Comparison of ENCODE assay signal across 8 cellular contexts in the genomic region with DNA sequence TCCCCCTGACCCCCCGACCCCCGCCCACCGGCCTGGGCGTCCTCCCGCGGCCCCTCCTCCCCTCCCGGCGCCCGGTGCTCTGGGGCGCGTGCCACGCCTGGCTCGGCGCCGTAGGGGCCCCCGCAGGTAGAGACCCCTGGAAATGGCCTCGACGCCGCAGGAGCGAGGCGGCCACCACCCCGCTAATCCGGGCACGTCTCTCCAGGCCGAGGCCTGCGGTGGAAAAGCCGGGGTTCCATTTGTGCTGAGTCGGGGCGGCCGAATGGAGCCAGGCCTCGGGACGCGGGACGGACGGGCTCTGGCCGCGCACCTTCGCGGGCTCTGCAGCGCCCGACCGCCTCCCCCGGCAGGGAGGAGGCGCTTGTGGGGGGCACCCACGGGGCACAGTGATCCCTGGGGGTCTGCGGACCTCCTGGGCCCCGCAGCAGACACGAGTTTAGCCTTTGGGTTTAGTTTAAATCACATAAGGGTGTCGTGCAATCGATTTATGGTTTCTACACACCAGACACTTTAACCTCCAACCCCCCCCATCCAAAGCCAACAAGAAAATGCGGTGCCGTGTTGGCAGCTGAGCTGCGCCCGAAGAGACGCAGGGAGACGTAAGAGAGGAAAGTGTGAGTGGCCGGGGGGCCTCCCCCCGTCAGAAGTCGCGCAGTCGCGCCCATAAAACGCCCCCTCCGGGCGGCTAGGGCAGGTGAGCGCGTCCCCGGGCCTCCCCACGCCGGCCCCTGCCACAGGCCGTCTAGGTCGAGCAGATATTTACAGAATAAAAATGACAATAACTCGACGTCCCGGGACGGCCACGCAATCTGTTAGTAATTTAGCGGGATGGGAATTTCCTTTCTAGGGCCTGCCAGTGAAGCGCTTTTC. TPM values are rescaled to one million over a fixed set of nuclear protein-coding genes. Genes with fewer than 3 reads are reported as not detected.
A peak's percentile ranks its signal among the peaks of the same experiment; 100 is the strongest.
DNase-seq lines count a peak whose midpoint lies in the region; ATAC-seq and TF ChIP-seq lines count a peak whose summit lies in the region.

No MANE protein-coding gene starts in this region.

- 16% methylated on average over 22 of the region's 79 CpGs for WGBS in mammary epithelial cell (ENCODE audit: low coverage, missing lambda C conversion rate)
- 2% methylated on average over 79 of the region's 79 CpGs for WGBS in liver

- H3K27me3 ChIP-seq in mammary epithelial cell (ENCODE audit: insufficient read depth, low read length) = peaks cover 13% of the 10 kb centered on the region
- H3K27me3 ChIP-seq in liver (ENCODE audit: control insufficient read depth in 4 of 4, insufficient read depth in 4 of 4, low read length in 3 of 4) = peaks cover 0 to 18% (median 8%) of the 10 kb centered on the region in 4 donors

- H4K20me1 ChIP-seq in mammary epithelial cell (ENCODE audit: insufficient read depth, low read length) = no peaks in the 10 kb centered on the region

- no TSS peak for BruUV-seq in mammary epithelial cell (replicated peaks; lab: Mats Ljungman, UMichigan)

- TF ChIP-seq CTCF in mammary epithelial cell (conservative IDR thresholded peaks at IDR 0.05 in 1 of 2, IDR thresholded peaks at IDR 0.05 in 1 of 2; ENCODE audit: extremely low read depth in 1 of 2, insufficient read depth in 1 of 2, low read depth in 1 of 2, low read length in 2 of 2) (no peak), liver (IDR thresholded peaks at IDR 0.05; ENCODE audit: low read depth, low read length, missing input control) (no peak)

- no peak for ATAC-seq in GM19467 (IDR thresholded peaks at IDR 0.05; ENCODE audit: unreplicated experiment)

- CTCF ChIA-PET in mammary epithelial cell (lab: Charles Lee; ENCODE audit: low non-redundant PET) = no interaction called here

- H3K4me1 Mint-ChIP-seq in T-helper 1 cell treated with Interleukin-12 subunit alpha and Interleukin-12 subunit beta and Interleukin-4 antibody, amounts not matched to agents 30 μg/mL and 1 μg/mL, for 36 hours (ENCODE audit: low read depth) = peaks cover 12% of the 10 kb centered on the region

- H3K79me2 ChIP-seq in mammary epithelial cell (ENCODE audit: insufficient read depth, low read length) = no peaks in the 10 kb centered on the region

- H2AFZ ChIP-seq in mammary epithelial cell (ENCODE audit: low read depth, low read length) = peak overlapping the region; percentile 44

- no peak overlapping the region for H3K9ac ChIP-seq in mammary epithelial cell (ENCODE audit: insufficient read depth, low read length)
- no peak overlapping the region for H3K9ac ChIP-seq in liver (ENCODE audit: low read depth in 1 of 2, low read length in 2 of 2)

- intact Hi-C loops in mammary epithelial cell (cut with micrococcal nuclease) = no loop called here

- no peak overlapping the region for H3K27ac ChIP-seq in mammary epithelial cell (ENCODE audit: insufficient read depth, low read depth, low read length)
- H3K27ac ChIP-seq in liver (ENCODE audit: low read depth in 1 of 2, low read length in 2 of 2) = peak overlapping the region; percentile 53 to 54

- no peaks in the 10 kb centered on the region for H3K36me3 ChIP-seq in mammary epithelial cell (ENCODE audit: insufficient read depth, low read length)
- no peaks in the 10 kb centered on the region for H3K36me3 ChIP-seq in liver (ENCODE audit: control insufficient read depth in 4 of 4, insufficient read depth in 3 of 4, low read depth in 1 of 4, low read length in 3 of 4)

- H3K9me3 Mint-ChIP-seq in T-helper 1 cell treated with Interleukin-12 subunit alpha and Interleukin-12 subunit beta and Interleukin-4 antibody, amounts not matched to agents 30 μg/mL and 1 μg/mL, for 36 hours = no peaks in the 10 kb centered on the region

- dilution Hi-C loops in mammary epithelial cell (cut with HindIII; ENCODE audit: low sequenced_read_pairs) = no loop called here

- H3K4me3 Mint-ChIP-seq in T-helper 1 cell treated with Interleukin-12 subunit alpha and Interleukin-12 subunit beta and Interleukin-4 antibody, amounts not matched to agents 30 μg/mL and 1 μg/mL, for 36 hours = peak overlapping the region; percentile 81

- in situ Hi-C loops in mammary epithelial cell (cut with MboI; ENCODE audit: low sequenced_read_pairs in 2 of 2) = no loop called here

- H3K36me3 Mint-ChIP-seq in T-helper 1 cell treated with Interleukin-12 subunit alpha and Interleukin-12 subunit beta and Interleukin-4 antibody, amounts not matched to agents 30 μg/mL and 1 μg/mL, for 36 hours (ENCODE audit: low read depth) = no peaks in the 10 kb centered on the region

- peak overlapping the region; percentile 59 for H3K27ac Mint-ChIP-seq in T-helper 1 cell treated with Interleukin-12 subunit alpha and Interleukin-12 subunit beta and Interleukin-4 antibody, amounts not matched to agents 30 μg/mL and 1 μg/mL, for 36 hours

- DNase-seq in NCI-H1436 (lab: John Stamatoyannopoulos, UW) = peak; percentile 31
- DNase-seq in NCI-H1436 treated with DMSO at 0.1 percent for 48 hours (lab: John Stamatoyannopoulos, UW) = no peak
- no peak for DNase-seq in mammary epithelial cell
- peak; percentile 56 to 69 (median 57) for DNase-seq in stimulated activated CD4-positive, alpha-beta T cell treated with anti-CD3 and anti-CD28 coated beads, TNF-alpha, amount 100 ng/mL, for 4 hours (ENCODE audit: low read depth in 3 of 3)
- DNase-seq in NCI-H524 treated with DMSO at 0.1 percent for 48 hours (lab: John Stamatoyannopoulos, UW) = no peak

- H3K4me2 ChIP-seq in mammary epithelial cell (ENCODE audit: insufficient read depth, low read depth, low read length) = peak overlapping the region; percentile 63

- no peak for TF ChIP-seq RAD21 in liver (IDR thresholded peaks at IDR 0.05)

- peaks cover 36% of the 10 kb centered on the region for H3K27me3 Mint-ChIP-seq in T-helper 1 cell treated with Interleukin-12 subunit alpha and Interleukin-12 subunit beta and Interleukin-4 antibody, amounts not matched to agents 30 μg/mL and 1 μg/mL, for 36 hours (ENCODE audit: low read depth)

- H3K4me3 ChIP-seq in mammary epithelial cell (replicated peaks in 1 of 3; ENCODE audit: insufficient read depth in 1 of 3, low read depth in 2 of 3, low read length in 3 of 3) (peak overlapping the region in 2 of 3 experiments; percentile 16 to 18), liver (ENCODE audit: low read depth in 1 of 3, low read length in 3 of 3) (peak overlapping the region in 1 of 3 donors; percentile 71)

- H3K9me3 ChIP-seq in mammary epithelial cell (replicated peaks; ENCODE audit: insufficient read depth, low read length) (no peaks in the 10 kb centered on the region), liver (ENCODE audit: control insufficient read depth in 4 of 4, low read length in 3 of 4) (no peaks in the 10 kb centered on the region)

- H3K4me1 ChIP-seq in mammary epithelial cell (ENCODE audit: insufficient read depth, low read length) (peaks cover 9% of the 10 kb centered on the region), liver (ENCODE audit: control insufficient read depth in 4 of 4, insufficient read depth in 4 of 4, low read length in 3 of 4) (peaks cover 23 to 47% (median 29%) of the 10 kb centered on the region in 4 donors)

TF ChIP-seq in liver, 16 proteins besides CTCF, POLR2A, EP300 and RAD21:
- TF ChIP-seq FOXA2 (IDR thresholded peaks at IDR 0.05) = no peak

RNA-seq across cellular contexts. Expression of a gene that starts 1.1 kb away (rescaled TPM):
- total RNA-seq in mammary epithelial cell = 1 to 10 TPM; 2.7 to 3.4 TPM
- 0.60 TPM for polyA plus RNA-seq in mammary epithelial cell
- 2.3 TPM for polyA minus RNA-seq in mammary epithelial cell
- 1 to 10 TPM; 1.6 to 2.2 TPM for total RNA-seq in liver
- 1 to 10 TPM in 1 of 2 donors, under 1 TPM in 1; 0.57 to 1.1 TPM for polyA plus RNA-seq in liver

Comparison
In these comparisons a context has a peak if more than half of its experiments do, and no peak if none do; other contexts are left out.
1. DNase-seq: peak in NCI-H1436 (single experiment) and stimulated activated CD4-positive, alpha-beta T cell treated with anti-CD3 and anti-CD28 coated beads, TNF-alpha, amount 100 ng/mL, for 4 hours (3 of 3); none in NCI-H1436 treated with DMSO at 0.1 percent for 48 hours (single experiment), mammary epithelial cell (single experiment) and NCI-H524 treated with DMSO at 0.1 percent for 48 hours (single experiment).